ENCODE assay signal across 8 cellular contexts in the genomic region with DNA sequence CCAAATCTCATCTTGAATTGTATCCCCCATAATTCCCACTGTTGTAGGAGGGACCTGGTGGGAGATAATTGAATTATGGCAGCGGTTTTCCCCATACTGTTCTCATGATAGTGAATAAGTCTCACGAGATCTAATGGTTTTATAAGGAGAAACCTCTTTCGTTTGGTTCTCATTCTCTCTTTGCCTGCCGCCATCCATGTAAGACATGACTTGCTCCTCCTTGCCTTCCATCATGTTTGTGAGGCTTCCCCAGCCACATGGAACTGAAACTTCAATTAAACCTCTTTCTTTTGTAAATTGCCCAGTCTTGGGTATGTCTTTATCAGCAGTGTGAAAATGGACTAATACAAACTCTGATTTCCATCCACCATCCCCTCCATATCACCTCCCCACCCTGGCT. TPM values are rescaled to one million over a fixed set of nuclear protein-coding genes. Genes with fewer than 3 reads are reported as not detected.
DNase-seq lines count a peak whose midpoint lies in the region; ATAC-seq lines count a peak whose summit lies in the region.
"Not testable (repeated sequence)": the region's sequence is repeated elsewhere in the genome, so short reads cannot be mapped to it uniquely, and the experiment has no call there.

No MANE protein-coding gene starts in this region.

- H3K9me3 ChIP-seq in CD8-positive, alpha-beta memory T cell (ENCODE audit: low read length) = not testable (repeated sequence)

- not testable (repeated sequence) for H3K36me3 ChIP-seq in CD8-positive, alpha-beta memory T cell (ENCODE audit: insufficient read depth, low read length)

- H3K27me3 ChIP-seq in CD8-positive, alpha-beta memory T cell (ENCODE audit: insufficient read depth, low read length, poor library complexity, severe bottlenecking) = not testable (repeated sequence)

- H3K4me3 ChIP-seq in CD8-positive, alpha-beta memory T cell (ENCODE audit: low read length) = not testable (repeated sequence)

- H3K27ac Mint-ChIP-seq in CD8-positive, alpha-beta memory T cell = peak overlapping the region in 5 of 8 donors; percentile 12 to 87 (median 49)
- H3K27ac Mint-ChIP-seq in activated CD4-positive, alpha-beta T cell treated with anti-CD3 and anti-CD28 coated beads, Interleukin-2, amount 10 ng/mL, durations not matched to agents 7 days and 5 days = peak overlapping the region; percentile 46
- peak overlapping the region; percentile 20 for H3K27ac Mint-ChIP-seq in activated T-cell treated with anti-CD3 and anti-CD28 coated beads, Interleukin-2, amount 50 U/mL, for 72 hours
- H3K27ac Mint-ChIP-seq in activated naive CD4-positive, alpha-beta T cell treated with anti-CD3 and anti-CD28 coated beads, Interleukin-2, amount 50 U/mL, for 24 hours = peak overlapping the region; percentile 8
- peak overlapping the region; percentile 92 for H3K27ac Mint-ChIP-seq in central memory CD8-positive, alpha-beta T cell (ENCODE audit: low read depth)
- peak overlapping the region; percentile 80 to 94 (median 92) for H3K27ac Mint-ChIP-seq in immature natural killer cell
- H3K27ac Mint-ChIP-seq in stimulated activated effector memory CD8-positive, alpha-beta T cell treated with anti-CD3 and anti-CD28 coated beads, Interleukin-12 subunit alpha, Interleukin-12 subunit beta, amount 100 ng/mL, for 72 hours = peak overlapping the region; percentile 90

- peaks cover 26% of the 10 kb centered on the region for H3K4me1 ChIP-seq in CD8-positive, alpha-beta memory T cell (ENCODE audit: insufficient read depth, low read length)

- not testable (repeated sequence) for H3K9me3 Mint-ChIP-seq in CD8-positive, alpha-beta memory T cell; activated CD4-positive, alpha-beta T cell treated with anti-CD3 and anti-CD28 coated beads, Interleukin-2, amount 10 ng/mL, durations not matched to agents 7 days and 5 days; activated T-cell treated with anti-CD3 and anti-CD28 coated beads, Interleukin-2, amount 50 U/mL, for 72 hours; activated naive CD4-positive, alpha-beta T cell treated with anti-CD3 and anti-CD28 coated beads, Interleukin-2, amount 50 U/mL, for 24 hours; central memory CD8-positive, alpha-beta T cell; immature natural killer cell; stimulated activated effector memory CD8-positive, alpha-beta T cell treated with anti-CD3 and anti-CD28 coated beads, Interleukin-12 subunit alpha, Interleukin-12 subunit beta, amount 100 ng/mL, for 72 hours

- not testable (repeated sequence) for H3K27ac ChIP-seq in CD8-positive, alpha-beta memory T cell (ENCODE audit: low read depth, low read length)

- ATAC-seq in activated T-cell treated with anti-CD3 and anti-CD28 coated beads, Interleukin-2, amount 50 U/mL, for 72 hours (replicated peaks in 1 of 2); central memory CD8-positive, alpha-beta T cell (replicated peaks; ENCODE audit: extremely low read depth, poor library complexity, severe bottlenecking); stimulated activated effector memory CD8-positive, alpha-beta T cell treated with anti-CD3 and anti-CD28 coated beads, Interleukin-12 subunit alpha, Interleukin-12 subunit beta, amount 100 ng/mL, for 72 hours: not testable (repeated sequence)

- not testable (repeated sequence) for H3K27me3 Mint-ChIP-seq in CD8-positive, alpha-beta memory T cell; activated CD4-positive, alpha-beta T cell treated with anti-CD3 and anti-CD28 coated beads, Interleukin-2, amount 10 ng/mL, durations not matched to agents 7 days and 5 days; activated T-cell treated with anti-CD3 and anti-CD28 coated beads, Interleukin-2, amount 50 U/mL, for 72 hours (ENCODE audit: low read depth); activated naive CD4-positive, alpha-beta T cell treated with anti-CD3 and anti-CD28 coated beads, Interleukin-2, amount 50 U/mL, for 24 hours; central memory CD8-positive, alpha-beta T cell; immature natural killer cell (ENCODE audit: low read depth in 3 of 3)

- H3K36me3 Mint-ChIP-seq in CD8-positive, alpha-beta memory T cell; activated CD4-positive, alpha-beta T cell treated with anti-CD3 and anti-CD28 coated beads, Interleukin-2, amount 10 ng/mL, durations not matched to agents 7 days and 5 days (ENCODE audit: low read depth); activated T-cell treated with anti-CD3 and anti-CD28 coated beads, Interleukin-2, amount 50 U/mL, for 72 hours (ENCODE audit: insufficient read depth in 2 of 2); activated naive CD4-positive, alpha-beta T cell treated with anti-CD3 and anti-CD28 coated beads, Interleukin-2, amount 50 U/mL, for 24 hours; central memory CD8-positive, alpha-beta T cell (ENCODE audit: insufficient read depth); immature natural killer cell; stimulated activated effector memory CD8-positive, alpha-beta T cell treated with anti-CD3 and anti-CD28 coated beads, Interleukin-12 subunit alpha, Interleukin-12 subunit beta, amount 100 ng/mL, for 72 hours: not testable (repeated sequence)

- not testable (repeated sequence) for H3K4me3 Mint-ChIP-seq in CD8-positive, alpha-beta memory T cell; activated CD4-positive, alpha-beta T cell treated with anti-CD3 and anti-CD28 coated beads, Interleukin-2, amount 10 ng/mL, durations not matched to agents 7 days and 5 days; activated T-cell treated with anti-CD3 and anti-CD28 coated beads, Interleukin-2, amount 50 U/mL, for 72 hours; activated naive CD4-positive, alpha-beta T cell treated with anti-CD3 and anti-CD28 coated beads, Interleukin-2, amount 50 U/mL, for 24 hours; central memory CD8-positive, alpha-beta T cell
- peak overlapping the region in 3 of 5 donors; percentile 2 to 46 (median 44) for H3K4me3 Mint-ChIP-seq in immature natural killer cell
- peak overlapping the region; percentile 11 for H3K4me3 Mint-ChIP-seq in stimulated activated effector memory CD8-positive, alpha-beta T cell treated with anti-CD3 and anti-CD28 coated beads, Interleukin-12 subunit alpha, Interleukin-12 subunit beta, amount 100 ng/mL, for 72 hours

- DNase-seq in CD8-positive, alpha-beta memory T cell; activated CD4-positive, alpha-beta T cell treated with anti-CD3 and anti-CD28 coated beads, Interleukin-2, amount 10 ng/mL, durations not matched to agents 7 days and 5 days; activated T-cell treated with anti-CD3 and anti-CD28 coated beads, Interleukin-2, amount 50 U/mL, for 72 hours; central memory CD8-positive, alpha-beta T cell (ENCODE audit: low spot score in 2 of 2); immature natural killer cell; stimulated activated effector memory CD8-positive, alpha-beta T cell treated with anti-CD3 and anti-CD28 coated beads, Interleukin-12 subunit alpha, Interleukin-12 subunit beta, amount 100 ng/mL, for 72 hours (ENCODE audit: low spot score in 2 of 2): not testable (repeated sequence)
- DNase-seq in OCI-M1 (lab: John Stamatoyannopoulos, UW) = peak; percentile 0

- POLR2A ChIA-PET in CD8-positive, alpha-beta memory T cell (lab: Charles Lee); activated CD4-positive, alpha-beta T cell treated with anti-CD3 and anti-CD28 coated beads, Interleukin-2, amount 10 ng/mL, durations not matched to agents 7 days and 5 days (lab: Charles Lee): not testable (repeated sequence)

- H3K4me1 Mint-ChIP-seq in CD8-positive, alpha-beta memory T cell = peaks cover 11 to 27% (median 23%) of the 10 kb centered on the region in 3 donors
- H3K4me1 Mint-ChIP-seq in activated CD4-positive, alpha-beta T cell treated with anti-CD3 and anti-CD28 coated beads, Interleukin-2, amount 10 ng/mL, durations not matched to agents 7 days and 5 days = peaks cover 33% of the 10 kb centered on the region
- peaks cover 17% of the 10 kb centered on the region for H3K4me1 Mint-ChIP-seq in activated T-cell treated with anti-CD3 and anti-CD28 coated beads, Interleukin-2, amount 50 U/mL, for 72 hours (ENCODE audit: low read depth)
- H3K4me1 Mint-ChIP-seq in activated naive CD4-positive, alpha-beta T cell treated with anti-CD3 and anti-CD28 coated beads, Interleukin-2, amount 50 U/mL, for 24 hours = peaks cover 50% of the 10 kb centered on the region
- peaks cover 17% of the 10 kb centered on the region for H3K4me1 Mint-ChIP-seq in central memory CD8-positive, alpha-beta T cell
- peaks cover 49 to 50% of the 10 kb centered on the region in 2 donors for H3K4me1 Mint-ChIP-seq in immature natural killer cell
- peaks cover 23% of the 10 kb centered on the region for H3K4me1 Mint-ChIP-seq in stimulated activated effector memory CD8-positive, alpha-beta T cell treated with anti-CD3 and anti-CD28 coated beads, Interleukin-12 subunit alpha, Interleukin-12 subunit beta, amount 100 ng/mL, for 72 hours

- CTCF ChIA-PET in CD8-positive, alpha-beta memory T cell (lab: Charles Lee) = interaction anchor here (1.5 kb wide), 1 partner anchor 9 kb away, joined by 5 read pairs; no protein-coding TSS in a partner anchor
- CTCF ChIA-PET in activated CD4-positive, alpha-beta T cell treated with anti-CD3 and anti-CD28 coated beads, Interleukin-2, amount 10 ng/mL, durations not matched to agents 7 days and 5 days (lab: Charles Lee) = interaction anchor here (0.6 to 0.9 kb wide), 2 partner anchors 87 to 1215 kb away, joined by 3 read pairs; no protein-coding TSS in a partner anchor

RNA-seq across cellular contexts. Expression of a gene that starts 4.7 kb away (rescaled TPM):
- total RNA-seq in CD8-positive, alpha-beta memory T cell = 10 to 100 TPM; 25.4 to 27.1 TPM
- polyA plus RNA-seq in CD8-positive, alpha-beta memory T cell = 26.8 TPM
- 10 to 100 TPM; 14.6 to 15.5 TPM for total RNA-seq in activated CD4-positive, alpha-beta T cell treated with anti-CD3 and anti-CD28 coated beads, Interleukin-2, amount 10 ng/mL, durations not matched to agents 7 days and 5 days
- total RNA-seq in activated T-cell treated with anti-CD3 and anti-CD28 coated beads, Interleukin-2, amount 50 U/mL, for 72 hours = 10 to 100 TPM; 22.3 to 27.7 TPM
- 10 to 100 TPM; 58.3 to 71.3 (median 59.5) TPM for polyA plus RNA-seq in immature natural killer cell

Comparison
In these comparisons a context has a peak if more than half of its experiments do, and no peak if none do; other contexts are left out.
1. H3K27ac Mint-ChIP-seq: peak in every context shown above with its lines; median percentile 92 in central memory CD8-positive, alpha-beta T cell; 92 in immature natural killer cell; 90 in stimulated activated effector memory CD8-positive, alpha-beta T cell treated with anti-CD3 and anti-CD28 coated beads, Interleukin-12 subunit alpha, Interleukin-12 subunit beta, amount 100 ng/mL, for 72 hours; 49 in CD8-positive, alpha-beta memory T cell; 46 in activated CD4-positive, alpha-beta T cell treated with anti-CD3 and anti-CD28 coated beads, Interleukin-2, amount 10 ng/mL, durations not matched to agents 7 days and 5 days; 20 in activated T-cell treated with anti-CD3 and anti-CD28 coated beads, Interleukin-2, amount 50 U/mL, for 72 hours; 8 in activated naive CD4-positive, alpha-beta T cell treated with anti-CD3 and anti-CD28 coated beads, Interleukin-2, amount 50 U/mL, for 24 hours.